Comparison of ENCODE assay signal across 9 cellular contexts in the genomic region with DNA sequence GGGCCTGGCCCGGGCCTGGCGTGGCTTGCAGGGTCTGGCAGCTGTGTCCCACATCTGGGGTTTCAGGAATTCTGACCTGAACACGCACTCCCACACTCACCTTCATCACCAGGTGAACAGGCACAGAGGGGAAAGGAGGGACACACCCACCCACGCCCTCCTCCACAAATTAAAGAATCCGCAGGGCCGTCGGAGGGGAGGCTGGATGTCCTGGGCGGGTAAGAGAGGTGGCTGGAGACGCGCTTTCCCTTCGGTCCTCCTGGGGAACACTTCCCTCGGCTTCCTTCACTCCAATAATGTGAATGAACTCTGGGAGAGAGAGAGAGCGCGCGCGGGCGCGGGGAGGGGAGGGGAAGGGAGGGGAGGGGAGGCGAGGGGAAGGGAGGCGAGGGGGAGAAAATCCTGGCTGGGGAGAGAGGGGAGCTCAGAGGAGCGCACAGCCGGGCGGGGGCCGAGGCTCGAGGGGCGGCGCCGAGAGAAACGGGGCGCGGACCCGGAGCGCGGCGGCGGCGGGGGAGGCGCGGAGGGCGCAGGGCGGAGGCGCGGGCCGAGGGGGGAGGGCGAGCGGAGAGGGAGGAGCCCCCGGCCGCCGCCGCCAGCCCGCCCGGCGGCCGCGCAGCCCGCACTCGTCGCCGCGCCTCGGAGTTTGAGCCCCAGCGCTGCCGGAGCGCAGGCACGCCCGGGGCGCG. TPM values are rescaled to one million over a fixed set of nuclear protein-coding genes. Genes with fewer than 3 reads are reported as not detected.
DNase-seq lines count a peak whose midpoint lies in the region; ATAC-seq and TF ChIP-seq lines count a peak whose summit lies in the region.
"Had no signal": no experiment of that assay in that cellular context is flagged by ENCODE, and none has a peak within 500 bp of the region (broad histone marks: within the 10 kb centered on the region; RNA-seq: fewer than 3 reads in every experiment).

TSS of gene CACNG4 (plus strand) at position 625 of the 689 bp plus-strand sequence. CDS start 205 bp downstream, outside the sequence.

- H3K4me1 Mint-ChIP-seq in chondrocyte (ENCODE audit: low read depth): peaks cover 14% of the 10 kb centered on the region
- H3K4me1 Mint-ChIP-seq in natural killer cell treated with Interleukin-12 subunit alpha and Interleukin-12 subunit beta and Interleukin-15 and Interleukin-18, amount 100 ng/mL, for 72 hours (ENCODE audit: low read depth in 2 of 2): peaks cover 4 to 5% of the 10 kb centered on the region in 2 donors

- H3K9me3 Mint-ChIP-seq in chondrocyte (ENCODE audit: low read depth): no peaks in the 10 kb centered on the region
- no peaks in the 10 kb centered on the region for H3K9me3 Mint-ChIP-seq in natural killer cell treated with Interleukin-12 subunit alpha and Interleukin-12 subunit beta and Interleukin-15 and Interleukin-18, amount 100 ng/mL, for 72 hours

- no peak for TF ChIP-seq CTCF in C4-2B (conservative IDR thresholded peaks at IDR 0.05)
- no peak for TF ChIP-seq CTCF in chondrocyte (IDR thresholded peaks at IDR 0.05)

- H3K4me3 ChIP-seq in MG63: peak within 1 kb of the TSS; percentile 42

- peak within 1 kb of the TSS; percentile 74 for H3K4me3 Mint-ChIP-seq in chondrocyte (ENCODE audit: unreplicated experiment)
- H3K4me3 Mint-ChIP-seq in natural killer cell treated with Interleukin-12 subunit alpha and Interleukin-12 subunit beta and Interleukin-15 and Interleukin-18, amount 100 ng/mL, for 72 hours: peak within 1 kb of the TSS; percentile 56

- H3K27me3 Mint-ChIP-seq in chondrocyte (ENCODE audit: low read depth): peaks cover 17% of the 10 kb centered on the region
- H3K27me3 Mint-ChIP-seq in natural killer cell treated with Interleukin-12 subunit alpha and Interleukin-12 subunit beta and Interleukin-15 and Interleukin-18, amount 100 ng/mL, for 72 hours: peaks cover 44 to 51% of the 10 kb centered on the region in 2 donors

- H3K9me3 ChIP-seq in MG63: no peaks in the 10 kb centered on the region

- no peaks in the 10 kb centered on the region for H3K36me3 Mint-ChIP-seq in chondrocyte (ENCODE audit: low read depth)
- H3K36me3 Mint-ChIP-seq in natural killer cell treated with Interleukin-12 subunit alpha and Interleukin-12 subunit beta and Interleukin-15 and Interleukin-18, amount 100 ng/mL, for 72 hours: no peaks in the 10 kb centered on the region

- H3K27ac Mint-ChIP-seq in chondrocyte (ENCODE audit: unreplicated experiment): no peak within 1 kb of the TSS
- H3K27ac Mint-ChIP-seq in natural killer cell treated with Interleukin-12 subunit alpha and Interleukin-12 subunit beta and Interleukin-15 and Interleukin-18, amount 100 ng/mL, for 72 hours: no peak within 1 kb of the TSS

- peaks cover 61% of the 10 kb centered on the region for H3K27me3 ChIP-seq in MG63

- no peak for ATAC-seq in natural killer cell treated with Interleukin-12 subunit alpha and Interleukin-12 subunit beta and Interleukin-15 and Interleukin-18, amount 100 ng/mL, for 72 hours
- no peak for ATAC-seq in GM21723 (IDR thresholded peaks at IDR 0.05; ENCODE audit: unreplicated experiment)

- H3K36me3 ChIP-seq in MG63: no peaks in the 10 kb centered on the region

- no peak for DNase-seq in MG63
- DNase-seq in chondrocyte (ENCODE audit: low spot score): no peak
- no peak for DNase-seq in natural killer cell treated with Interleukin-12 subunit alpha and Interleukin-12 subunit beta and Interleukin-15 and Interleukin-18, amount 100 ng/mL, for 72 hours (ENCODE audit: low spot score)
- DNase-seq in SW480 (ENCODE audit: low spot score): no peak
- no peak for DNase-seq in SK-N-DZ (ENCODE audit: low spot score)
- no peak for DNase-seq in Kasumi-1 (lab: John Stamatoyannopoulos, UW)

- peak within 1 kb of the TSS; percentile 33 for H3K27ac ChIP-seq in C4-2B
- H3K27ac ChIP-seq: epithelial cell of prostate had no signal

RNA-seq across cellular contexts. Expression of gene CACNG4, which starts in this region (rescaled TPM):
- total RNA-seq in MG63 (2014; rRNA removed; shearing (Covaris generic); ENCODE audit: low replicate concordance): not detected in 2 replicates
- 2.9 to 6.9 TPM (median 3.2 TPM) in 3 replicates for total RNA-seq in chondrocyte
- not detected for total RNA-seq in natural killer cell treated with Interleukin-12 subunit alpha and Interleukin-12 subunit beta and Interleukin-15 and Interleukin-18, amount 100 ng/mL, for 72 hours
- polyA plus RNA-seq in SK-N-DZ (2014; cell fraction: cytosol; rRNA removed): 27.9 and 32.2 TPM in 2 replicates
- 8.1 and 11.4 TPM in 2 replicates for polyA plus RNA-seq in SK-N-DZ (2014; cell fraction: nucleus; rRNA removed)
